Comparison of ENCODE assay signal across 8 cellular contexts in the genomic region with DNA sequence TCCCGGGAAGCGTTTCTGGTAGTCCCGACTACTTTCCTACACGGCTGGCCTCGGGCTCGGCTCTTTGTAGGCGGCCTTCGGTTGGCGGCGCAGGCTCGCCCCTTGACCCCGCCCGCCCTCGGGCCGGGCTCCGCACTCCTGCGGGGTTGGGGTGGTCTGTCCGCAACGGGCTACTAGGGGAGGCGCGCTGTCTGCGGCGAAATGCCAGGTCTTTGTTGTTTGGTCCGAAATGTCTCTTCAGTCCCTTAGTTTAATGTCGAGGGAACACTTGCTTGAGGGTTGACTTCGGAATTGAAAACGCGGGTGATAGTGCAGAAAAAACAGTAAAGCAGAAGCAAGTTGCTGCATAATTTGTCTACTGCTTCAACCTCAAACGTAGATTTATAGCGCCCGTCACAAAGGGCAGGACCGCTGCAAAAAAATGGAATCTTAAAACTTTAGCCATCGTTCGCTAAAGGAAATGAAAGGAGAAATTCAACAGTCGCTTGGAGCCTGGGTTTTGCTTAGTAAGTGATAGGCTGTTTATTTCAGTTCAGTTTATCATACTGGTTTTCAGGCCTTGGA. TPM values are rescaled to one million over a fixed set of nuclear protein-coding genes. Genes with fewer than 3 reads are reported as not detected.
DNase-seq lines count a peak whose midpoint lies in the region; ATAC-seq lines count a peak whose summit lies in the region.

No MANE protein-coding gene starts in this region.

- H3K9me3 Mint-ChIP-seq in activated CD4-positive, alpha-beta memory T cell treated with anti-CD3 and anti-CD28 coated beads for 36 hours: no peaks in the 10 kb centered on the region

- peak overlapping the region; percentile 86 for H3K27ac Mint-ChIP-seq in activated CD4-positive, alpha-beta memory T cell treated with anti-CD3 and anti-CD28 coated beads for 36 hours

- peaks cover 58% of the 10 kb centered on the region for H3K4me1 Mint-ChIP-seq in activated CD4-positive, alpha-beta memory T cell treated with anti-CD3 and anti-CD28 coated beads for 36 hours (ENCODE audit: low read depth)

- peak overlapping the region; percentile 86 for H3K27ac ChIP-seq in right cardiac atrium (ENCODE audit: low read length)

- peaks cover 18% of the 10 kb centered on the region for H3K36me3 Mint-ChIP-seq in activated CD4-positive, alpha-beta memory T cell treated with anti-CD3 and anti-CD28 coated beads for 36 hours

- H3K27me3 Mint-ChIP-seq in activated CD4-positive, alpha-beta memory T cell treated with anti-CD3 and anti-CD28 coated beads for 36 hours: no peaks in the 10 kb centered on the region

- peak overlapping the region; percentile 70 for H3K4me3 ChIP-seq in right cardiac atrium (ENCODE audit: low read length)
- H3K4me3 ChIP-seq in skeletal muscle satellite cell (ENCODE audit: low read length): peak overlapping the region; percentile 88

- peak; percentile 39 for ATAC-seq in GM21381 (IDR thresholded peaks at IDR 0.05; ENCODE audit: unreplicated experiment)
- ATAC-seq in HG03571 (IDR thresholded peaks at IDR 0.05; ENCODE audit: unreplicated experiment): peak; percentile 34
- ATAC-seq in right cardiac atrium: peak; percentile 75 to 76

- POLR2A ChIA-PET in activated CD4-positive, alpha-beta memory T cell treated with anti-CD3 and anti-CD28 coated beads for 36 hours (lab: Charles Lee): interaction anchor here (0.9 to 1.9 kb wide), 7 partner anchors 10 to 1057 kb away, joined by 4 to 23 read pairs (median 7); a partner anchor contains a TSS

- CTCF ChIA-PET in activated CD4-positive, alpha-beta memory T cell treated with anti-CD3 and anti-CD28 coated beads for 36 hours (lab: Charles Lee): interaction anchor here (0.9 to 2.6 kb wide), 9 partner anchors 11 to 360 kb away, joined by 3 to 17 read pairs (median 5); a partner anchor contains a TSS

- under 1% methylated on average over 35 of the region's 35 CpGs for WGBS in right cardiac atrium

- peaks cover 8% of the 10 kb centered on the region for H3K4me1 ChIP-seq in right cardiac atrium (ENCODE audit: control insufficient read depth, insufficient read depth, low read length)
- peaks cover 37% of the 10 kb centered on the region for H3K4me1 ChIP-seq in skeletal muscle satellite cell (ENCODE audit: control insufficient read depth, insufficient read depth, low read length)

- H3K36me3 ChIP-seq in skeletal muscle satellite cell (ENCODE audit: insufficient read depth, low read length): peaks cover 26% of the 10 kb centered on the region

- DNase-seq in DMS79 treated with DMSO at 0.1 percent for 48 hours (lab: John Stamatoyannopoulos, UW) (peak; percentile 91), right cardiac atrium (no peak), head of caudate nucleus (no peak), nucleus accumbens (lab: John Stamatoyannopoulos, UW) (no peak)
- no peak for DNase-seq in activated CD4-positive, alpha-beta memory T cell treated with anti-CD3 and anti-CD28 coated beads for 36 hours

- intact Hi-C loops in activated CD4-positive, alpha-beta memory T cell treated with anti-CD3 and anti-CD28 coated beads for 36 hours (cut with micrococcal nuclease): loop anchor here (1.0 to 10.0 kb wide), 6 partner anchors 19 to 760 kb away; a partner anchor contains a TSS
- intact Hi-C loops in right cardiac atrium (cut with DNase I): no loop called here
- intact Hi-C loops in head of caudate nucleus (cut with DNase I): no loop called here

- H3K27me3 ChIP-seq in right cardiac atrium (ENCODE audit: control insufficient read depth, insufficient read depth): no peaks in the 10 kb centered on the region
- H3K27me3 ChIP-seq in skeletal muscle satellite cell (ENCODE audit: control insufficient read depth, insufficient read depth, low read length): no peaks in the 10 kb centered on the region

- H3K4me3 Mint-ChIP-seq in activated CD4-positive, alpha-beta memory T cell treated with anti-CD3 and anti-CD28 coated beads for 36 hours: peak overlapping the region; percentile 92

- H3K9me3 ChIP-seq in right cardiac atrium (ENCODE audit: control insufficient read depth, low read length) (no peaks in the 10 kb centered on the region), skeletal muscle satellite cell (replicated peaks; ENCODE audit: low read length) (no peaks in the 10 kb centered on the region)

- peak overlapping the region; percentile 86 for H3K4me2 ChIP-seq in skeletal muscle satellite cell (ENCODE audit: low read length)

- peak overlapping the region; percentile 97 for H3K9ac ChIP-seq in skeletal muscle satellite cell (ENCODE audit: low read depth, low read length)

RNA-seq across cellular contexts. Expression of a gene that starts 0.4 kb away (rescaled TPM):
- 10 to 100 TPM; 21.0 to 26.4 TPM for total RNA-seq in activated CD4-positive, alpha-beta memory T cell treated with anti-CD3 and anti-CD28 coated beads for 36 hours
- total RNA-seq in right cardiac atrium: 10 to 100 TPM; 27.9 to 35.4 (median 33.4) TPM
- polyA plus RNA-seq in right cardiac atrium: 28.0 TPM
- total RNA-seq in skeletal muscle satellite cell (2012; rRNA removed): 75.0 and 109 TPM in 2 replicates

RNA-seq across cellular contexts. Expression of a gene that starts 0.5 kb away (rescaled TPM):
- 1 to 10 TPM; 7.8 to 7.9 TPM for total RNA-seq in activated CD4-positive, alpha-beta memory T cell treated with anti-CD3 and anti-CD28 coated beads for 36 hours
- 10 to 100 TPM; 18.8 to 28.0 (median 24.7) TPM for total RNA-seq in right cardiac atrium
- 18.1 TPM for polyA plus RNA-seq in right cardiac atrium
- total RNA-seq in skeletal muscle satellite cell (2012; rRNA removed): 51.7 and 57.2 TPM in 2 replicates

RNA-seq across cellular contexts. Expression of a gene that starts 19.5 kb away (rescaled TPM):
- total RNA-seq in activated CD4-positive, alpha-beta memory T cell treated with anti-CD3 and anti-CD28 coated beads for 36 hours: under 1 TPM; 0.51 to 0.74 TPM
- total RNA-seq in right cardiac atrium: 1 to 10 TPM; 4.5 to 5.1 (median 4.9) TPM
- 1.5 TPM for polyA plus RNA-seq in right cardiac atrium
- total RNA-seq in skeletal muscle satellite cell (2012; rRNA removed): 3.9 and 7.6 TPM in 2 replicates
